Comparison of ENCODE assay signal across 16 cellular contexts in the genomic region with DNA sequence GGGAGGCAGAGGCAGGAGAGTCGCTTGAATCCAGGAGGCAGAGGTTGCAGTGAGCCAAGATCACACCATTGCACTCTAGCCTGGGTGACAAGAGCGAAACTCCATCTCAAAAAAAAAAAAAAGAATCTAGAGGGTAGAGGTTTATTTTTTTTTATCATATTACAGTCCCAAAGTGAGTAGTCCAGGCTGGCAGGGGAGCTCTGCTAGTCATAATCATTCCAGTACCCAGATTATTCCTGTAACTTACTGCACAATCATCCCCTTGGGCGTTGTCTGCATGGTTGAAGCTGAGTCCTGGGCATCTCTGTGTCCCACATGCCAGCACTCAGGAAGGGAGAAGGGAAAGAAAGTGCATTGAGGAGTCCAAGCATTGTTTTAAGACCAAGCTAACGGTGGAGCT. TPM values are rescaled to one million over a fixed set of nuclear protein-coding genes. Genes with fewer than 3 reads are reported as not detected.
DNase-seq lines count a peak whose midpoint lies in the region; ATAC-seq and TF ChIP-seq lines count a peak whose summit lies in the region.
"Had no signal": no experiment of that assay in that cellular context is flagged by ENCODE, and none has a peak within 500 bp of the region (broad histone marks: within the 10 kb centered on the region; RNA-seq: fewer than 3 reads in every experiment).

No MANE protein-coding gene starts in this region.

- peaks cover 2% of the 10 kb centered on the region for H3K4me1 Mint-ChIP-seq in T-helper 2 cell treated with Interferon-gamma antibody and Interleukin-4, amounts not matched to agents 5 μg/mL and 100 μg/mL, for 36 hours (ENCODE audit: low read depth)
- H3K4me1 Mint-ChIP-seq in CD14-positive monocyte (peaks cover 6% of the 10 kb centered on the region), activated B cell treated with CpG ODN at 0.5 μM for 24 hours (peaks cover 5% of the 10 kb centered on the region)
- H3K4me1 Mint-ChIP-seq in stimulated activated effector memory CD8-positive, alpha-beta T cell treated with anti-CD3 and anti-CD28 coated beads, Interleukin-12 subunit alpha, Interleukin-12 subunit beta, amount 100 ng/mL, for 72 hours: peaks cover 5% of the 10 kb centered on the region

- H3K9me3 Mint-ChIP-seq in T-helper 2 cell treated with Interferon-gamma antibody and Interleukin-4, amounts not matched to agents 5 μg/mL and 100 μg/mL, for 36 hours: no peaks in the 10 kb centered on the region
- H3K9me3 Mint-ChIP-seq in CD14-positive monocyte (peaks cover 0 to 3% (median 0%) of the 10 kb centered on the region in 7 donors), activated B cell treated with CpG ODN at 0.5 μM for 24 hours (no peaks in the 10 kb centered on the region)
- no peaks in the 10 kb centered on the region for H3K9me3 Mint-ChIP-seq in stimulated activated effector memory CD8-positive, alpha-beta T cell treated with anti-CD3 and anti-CD28 coated beads, Interleukin-12 subunit alpha, Interleukin-12 subunit beta, amount 100 ng/mL, for 72 hours

- H3K27me3 Mint-ChIP-seq in T-helper 2 cell treated with Interferon-gamma antibody and Interleukin-4, amounts not matched to agents 5 μg/mL and 100 μg/mL, for 36 hours (ENCODE audit: low read depth): no peaks in the 10 kb centered on the region
- H3K27me3 Mint-ChIP-seq in CD14-positive monocyte (ENCODE audit: low read depth in 3 of 3) (peaks cover 2 to 6% (median 4%) of the 10 kb centered on the region in 3 donors), activated B cell treated with CpG ODN at 0.5 μM for 24 hours (no peaks in the 10 kb centered on the region)

- DNase-seq in T-helper 2 cell treated with Interferon-gamma antibody and Interleukin-4, amounts not matched to agents 5 μg/mL and 100 μg/mL, for 36 hours (ENCODE audit: low spot score): no peak
- DNase-seq in T-helper 2 cell (no peak), CD14-positive monocyte (ENCODE audit: low spot score) (no peak), activated B cell treated with CpG ODN at 0.5 μM for 24 hours (no peak)
- DNase-seq in stimulated activated effector memory CD8-positive, alpha-beta T cell treated with anti-CD3 and anti-CD28 coated beads, Interleukin-12 subunit alpha, Interleukin-12 subunit beta, amount 100 ng/mL, for 72 hours (ENCODE audit: low spot score in 2 of 2): no peak
- no peak for DNase-seq in activated naive CD4-positive, alpha-beta T cell treated with anti-CD3 and anti-CD28 coated beads, Interleukin-2, amount 50 U/mL, for 16 hours
- DNase-seq: AML-193, COR-L47, DMS79, Kasumi-1, NCI-H1694, NCI-H446 treated with DMSO at 0.1 percent for 48 hours, NCI-H526 treated with DMSO at 0.1 percent for 48 hours, SHP77 had no signal

- TF ChIP-seq CTCF in CD14-positive monocyte (IDR thresholded peaks at IDR 0.05) (no peak), activated B cell treated with CpG ODN at 0.5 μM for 24 hours (IDR thresholded peaks at IDR 0.05) (no peak)

- CTCF ChIA-PET in activated B cell treated with CpG ODN at 0.5 μM for 24 hours (lab: Charles Lee): interaction anchor here (0.6 kb wide), 1 partner anchor 579 kb away, joined by 3 read pairs; a partner anchor contains a TSS

- H3K27ac Mint-ChIP-seq in T-helper 2 cell treated with Interferon-gamma antibody and Interleukin-4, amounts not matched to agents 5 μg/mL and 100 μg/mL, for 36 hours: peak overlapping the region; percentile 62
- H3K27ac Mint-ChIP-seq in CD14-positive monocyte: peak overlapping the region in 4 of 7 donors; percentile 18 to 69 (median 32)
- peak overlapping the region; percentile 35 for H3K27ac Mint-ChIP-seq in activated B cell treated with CpG ODN at 0.5 μM for 24 hours
- peak overlapping the region; percentile 1 for H3K27ac Mint-ChIP-seq in stimulated activated effector memory CD8-positive, alpha-beta T cell treated with anti-CD3 and anti-CD28 coated beads, Interleukin-12 subunit alpha, Interleukin-12 subunit beta, amount 100 ng/mL, for 72 hours

- POLR2A ChIA-PET in activated B cell treated with CpG ODN at 0.5 μM for 24 hours (lab: Charles Lee): interaction anchor here (0.7 to 2.6 kb wide), 2 partner anchors 9 to 98 kb away, joined by 3 to 14 read pairs; a partner anchor contains a TSS

- intact Hi-C loops in CD14-positive monocyte (cut with micrococcal nuclease) (no loop called here), activated B cell treated with CpG ODN at 0.5 μM for 24 hours (cut with micrococcal nuclease) (no loop called here)

- peaks cover 9% of the 10 kb centered on the region for H3K36me3 Mint-ChIP-seq in T-helper 2 cell treated with Interferon-gamma antibody and Interleukin-4, amounts not matched to agents 5 μg/mL and 100 μg/mL, for 36 hours (ENCODE audit: low read depth)
- peaks cover 25 to 40% of the 10 kb centered on the region in 2 donors for H3K36me3 Mint-ChIP-seq in CD14-positive monocyte
- peaks cover 39% of the 10 kb centered on the region for H3K36me3 Mint-ChIP-seq in activated B cell treated with CpG ODN at 0.5 μM for 24 hours (ENCODE audit: low read depth)
- H3K36me3 Mint-ChIP-seq in stimulated activated effector memory CD8-positive, alpha-beta T cell treated with anti-CD3 and anti-CD28 coated beads, Interleukin-12 subunit alpha, Interleukin-12 subunit beta, amount 100 ng/mL, for 72 hours: peaks cover 32% of the 10 kb centered on the region

- no peak overlapping the region for H3K4me3 Mint-ChIP-seq in T-helper 2 cell treated with Interferon-gamma antibody and Interleukin-4, amounts not matched to agents 5 μg/mL and 100 μg/mL, for 36 hours
- H3K4me3 Mint-ChIP-seq in CD14-positive monocyte (no peak overlapping the region), activated B cell treated with CpG ODN at 0.5 μM for 24 hours (no peak overlapping the region)
- H3K4me3 Mint-ChIP-seq in stimulated activated effector memory CD8-positive, alpha-beta T cell treated with anti-CD3 and anti-CD28 coated beads, Interleukin-12 subunit alpha, Interleukin-12 subunit beta, amount 100 ng/mL, for 72 hours: no peak overlapping the region

- ATAC-seq in activated B cell treated with CpG ODN at 0.5 μM for 24 hours (ENCODE audit: low read depth) (no peak), HG03097 (IDR thresholded peaks at IDR 0.05; ENCODE audit: low FRiP score, unreplicated experiment) (no peak), HG02623 (IDR thresholded peaks at IDR 0.05; ENCODE audit: unreplicated experiment) (no peak)
- ATAC-seq in stimulated activated effector memory CD8-positive, alpha-beta T cell treated with anti-CD3 and anti-CD28 coated beads, Interleukin-12 subunit alpha, Interleukin-12 subunit beta, amount 100 ng/mL, for 72 hours: no peak

RNA-seq across cellular contexts. Expression of a gene that starts 8.5 kb away (rescaled TPM):
- polyA plus RNA-seq in CD14-positive monocyte: 10 to 100 TPM; 16.1 to 19.2 TPM
- 26.9 and 30.5 TPM in 2 replicates for total RNA-seq in activated B cell treated with CpG ODN at 0.5 μM for 24 hours

RNA-seq across cellular contexts. Expression of a gene that starts 10.0 kb away (rescaled TPM):
- under 1 TPM; 0.11 to 0.31 TPM for polyA plus RNA-seq in CD14-positive monocyte
- 4.2 and 4.3 TPM in 2 replicates for total RNA-seq in activated B cell treated with CpG ODN at 0.5 μM for 24 hours

RNA-seq across cellular contexts. Expression of a gene that starts 25.3 kb away (rescaled TPM):
- 1 to 10 TPM; 8.3 to 9.3 TPM for polyA plus RNA-seq in CD14-positive monocyte
- total RNA-seq in activated B cell treated with CpG ODN at 0.5 μM for 24 hours: 0.11 and 0.29 TPM in 2 replicates

RNA-seq across cellular contexts. Expression of a gene that starts 39.5 kb away (rescaled TPM):
- not detected for polyA plus RNA-seq in CD14-positive monocyte
- total RNA-seq in activated B cell treated with CpG ODN at 0.5 μM for 24 hours: 0.66 and 0.82 TPM in 2 replicates

RNA-seq across cellular contexts. Expression of a gene that starts 44.5 kb away (rescaled TPM):
- polyA plus RNA-seq in CD14-positive monocyte: 100 to 1,000 TPM; 105 to 111 TPM
- total RNA-seq in activated B cell treated with CpG ODN at 0.5 μM for 24 hours: 37.6 and 40.6 TPM in 2 replicates

Comparison
In these comparisons a context has a peak if more than half of its experiments do, and no peak if none do; other contexts are left out.
1. H3K27ac Mint-ChIP-seq: peak in every context shown above with its lines; median percentile 62 in T-helper 2 cell treated with Interferon-gamma antibody and Interleukin-4, amounts not matched to agents 5 μg/mL and 100 μg/mL, for 36 hours; 35 in activated B cell treated with CpG ODN at 0.5 μM for 24 hours; 32 in CD14-positive monocyte; 1 in stimulated activated effector memory CD8-positive, alpha-beta T cell treated with anti-CD3 and anti-CD28 coated beads, Interleukin-12 subunit alpha, Interleukin-12 subunit beta, amount 100 ng/mL, for 72 hours.